In the genomic region with DNA sequence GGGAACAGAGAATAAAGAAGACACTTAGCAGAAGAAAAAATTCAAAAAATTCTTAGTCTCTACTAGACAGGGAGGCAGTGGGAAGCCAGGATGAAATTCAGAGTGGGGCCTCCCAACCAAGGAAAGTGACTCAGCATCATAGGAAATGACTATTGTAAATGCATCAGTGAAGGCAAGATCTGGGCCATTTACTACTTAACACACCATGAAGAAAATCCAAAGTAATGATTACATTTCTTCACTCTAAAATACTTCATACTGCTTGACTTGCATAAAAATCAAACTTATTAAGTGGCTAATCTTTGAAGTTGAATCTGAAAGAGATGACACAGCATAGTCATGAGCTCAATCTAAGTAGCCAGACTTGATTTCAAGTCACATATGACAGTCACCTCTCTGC, we compare ENCODE assay signal across 22 cellular contexts.
DNase-seq lines count a peak whose midpoint lies in the region; ATAC-seq, FAIRE-seq and TF ChIP-seq lines count a peak whose summit lies in the region.
"Had no signal": no experiment of that assay in that cellular context is flagged by ENCODE, and none has a peak within 500 bp of the region (broad histone marks: within the 10 kb centered on the region; RNA-seq: fewer than 3 reads in every experiment).

No MANE protein-coding gene starts in this region.

- H3K9me3 ChIP-seq in A673 (ENCODE audit: low read depth, low read length, poor library complexity, severe bottlenecking) = peaks cover 20% of the 10 kb centered on the region
- H3K9me3 ChIP-seq in GM12878 (replicated peaks; ENCODE audit: control insufficient read depth, insufficient read depth, low read length) = no peaks in the 10 kb centered on the region
- peaks cover 0 to 2% (median 0%) of the 10 kb centered on the region in 4 donors for H3K9me3 ChIP-seq in sigmoid colon
- H3K9me3 ChIP-seq: SK-N-SH had no signal

- H3K36me3 ChIP-seq in A673 (ENCODE audit: insufficient read depth, low read length, poor library complexity, severe bottlenecking) (no peaks in the 10 kb centered on the region), GM12878 (ENCODE audit: control insufficient read depth in 2 of 2, insufficient read depth in 2 of 2, low read length in 1 of 2) (no peaks in the 10 kb centered on the region), sigmoid colon (no peaks in the 10 kb centered on the region)

- no peak overlapping the region for H3K4me2 ChIP-seq in GM12878 (ENCODE audit: control insufficient read depth, insufficient read depth)
- H3K4me2 ChIP-seq: KMS-11, SK-N-SH had no signal

- no peaks in the 10 kb centered on the region for H3K4me1 ChIP-seq in A673 (ENCODE audit: insufficient read depth, low read length, poor library complexity, severe bottlenecking)
- no peaks in the 10 kb centered on the region for H3K4me1 ChIP-seq in GM12878 (ENCODE audit: control insufficient read depth, insufficient read depth, low read length)
- no peaks in the 10 kb centered on the region for H3K4me1 ChIP-seq in sigmoid colon

- SMC1A ChIA-PET in GM12878 (lab: Charles Lee; ENCODE audit: uncharacterized antibody, unreplicated experiment) = no interaction called here

- H3K4me3 ChIP-seq in A673 (ENCODE audit: low read depth, low read length, poor library complexity, severe bottlenecking) (no peak overlapping the region), GM12878 (no peak overlapping the region), sigmoid colon (no peak overlapping the region)
- H3K4me3 ChIP-seq: GM23248 had no signal

- intact Hi-C loops in A673 (cut with micrococcal nuclease; ENCODE audit: unreplicated experiment) = no loop called here
- intact Hi-C loops in GM12878 (cut with micrococcal nuclease; ENCODE audit: unreplicated experiment) = no loop called here
- intact Hi-C loops in sigmoid colon (cut with DNase I) = no loop called here

- no peaks in the 10 kb centered on the region for H3K79me2 ChIP-seq in GM12878 (ENCODE audit: control insufficient read depth, insufficient read depth, low read length)

- H2AFZ ChIP-seq in GM12878 (ENCODE audit: control insufficient read depth, low read depth, low read length) = no peak overlapping the region
- H2AFZ ChIP-seq: GM23248 had no signal

- TF ChIP-seq CTCF in A673 (conservative IDR thresholded peaks at IDR 0.05; ENCODE audit: low read depth, low read length) (no peak), GM12878 (IDR thresholded peaks at IDR 0.05 in 2 of 3, conservative IDR thresholded peaks at IDR 0.05 in 1 of 3; ENCODE audit: control insufficient read depth in 2 of 3, extremely low read depth in 1 of 3, insufficient read depth in 1 of 3, low read depth in 3 of 3, low read length in 3 of 3) (no peak), sigmoid colon (IDR thresholded peaks at IDR 0.05) (no peak)

- H3K27ac ChIP-seq in A673 (ENCODE audit: low read depth, low read length, poor library complexity, severe bottlenecking) (peak overlapping the region; percentile 13), GM12878 (ENCODE audit: control insufficient read depth, insufficient read depth) (no peak overlapping the region), sigmoid colon (no peak overlapping the region)
- H3K27ac ChIP-seq: GM23248, KMS-11 had no signal

- TF ChIP-seq EP300 in GM12878 (IDR thresholded peaks at IDR 0.05; ENCODE audit: borderline replicate concordance in 1 of 2, control insufficient read depth in 1 of 2, low read depth in 2 of 2, low read length in 2 of 2) = no peak
- TF ChIP-seq EP300 in sigmoid colon (IDR thresholded peaks at IDR 0.05) = no peak

- DNase-seq in A673 (ENCODE audit: low spot score) = peak; percentile 83
- peak; percentile 25 for DNase-seq in HK-2 (ENCODE audit: unreplicated experiment)
- DNase-seq in GM12878 (ENCODE audit: low read depth, low spot score) = no peak
- peak; percentile 25 for DNase-seq in glomerular endothelial cell (ENCODE audit: extremely low read depth, low read depth, low spot score)
- no peak for DNase-seq in LoVo (ENCODE audit: low spot score)
- no peak for DNase-seq in AG20443 (ENCODE audit: low spot score)
- no peak for DNase-seq in sigmoid colon
- DNase-seq in DMS 273 (lab: John Stamatoyannopoulos, UW; ENCODE audit: unreplicated experiment) = no peak
- DNase-seq: 8988T, C1 segment of cervical spinal cord, DMS 273 treated with DMSO at 0.1 percent for 48 hours, EL, GM23248, NCI-H1092, NCI-H146, NCI-H2081 treated with DMSO at 0.1 percent for 48 hours, NCI-H510A treated with DMSO at 0.1 percent for 48 hours, SHP77, SK-N-SH had no signal

- POLR2A ChIA-PET in A673 (lab: Charles Lee; ENCODE audit: low non-redundant PET) = no interaction called here
- POLR2A ChIA-PET in GM12878 (lab: Charles Lee) = no interaction called here

- TF ChIP-seq POLR2A in GM12878 (IDR thresholded peaks at IDR 0.05; ENCODE audit: low read depth, low read length) (no peak), sigmoid colon (IDR thresholded peaks at IDR 0.05) (no peak)

- no peak overlapping the region for H3K9ac ChIP-seq in GM12878 (ENCODE audit: control insufficient read depth, insufficient read depth, low read length)
- H3K9ac ChIP-seq: GM23248, KMS-11, SK-N-SH had no signal

- H4K20me1 ChIP-seq in GM12878 (ENCODE audit: control insufficient read depth, insufficient read depth) = no peaks in the 10 kb centered on the region

- peak; percentile 56 for FAIRE-seq in GM12878 (lab: Jason Lieb, UNC)
- FAIRE-seq: HepG2 had no signal

- no peak for TF ChIP-seq RAD21 in GM12878 (IDR thresholded peaks at IDR 0.05; ENCODE audit: insufficient read depth, low read depth, low read length)

- in situ Hi-C loops in GM12878 (cut with MboI) = no loop called here

- CTCF ChIA-PET in A673 (lab: Charles Lee) (no interaction called here), GM12878 (lab: Yijun Ruan, JAX) (no interaction called here)

- BruUV-seq in A673 (replicated peaks; lab: Mats Ljungman, UMichigan) (no TSS peak), GM12878 (replicated peaks; lab: Mats Ljungman, UMichigan) (no TSS peak)

- H3K27me3 ChIP-seq in A673 (replicated peaks; ENCODE audit: insufficient read depth, low read depth, low read length, poor library complexity) (no peaks in the 10 kb centered on the region), GM12878 (replicated peaks in 1 of 2; ENCODE audit: control insufficient read depth in 2 of 2, insufficient read depth in 2 of 2, low read length in 1 of 2) (no peaks in the 10 kb centered on the region), sigmoid colon (no peaks in the 10 kb centered on the region)

- RAD21 ChIA-PET in GM12878 (lab: Charles Lee; ENCODE audit: unreplicated experiment) = no interaction called here

- ATAC-seq in GM12878 = no peak
- ATAC-seq: HepG2, Panc1 had no signal

TF ChIP-seq in GM12878, 131 proteins besides CTCF, POLR2A, EP300 and RAD21:
- TF ChIP-seq KDM1A (IDR thresholded peaks at IDR 0.05; ENCODE audit: borderline replicate concordance) (no peak), KLF5 (IDR thresholded peaks at IDR 0.05; ENCODE audit: partially characterized antibody) (no peak), TCF12 (IDR thresholded peaks at IDR 0.05; ENCODE audit: low read depth, low read length) (no peak), CREB1 (IDR thresholded peaks at IDR 0.05; ENCODE audit: low read depth) (no peak)
TF ChIP-seq in GM12878: peak in this region for 0.

Comparison
In these comparisons a context has a peak if more than half of its experiments do, and no peak if none do; other contexts are left out.
1. DNase-seq: peak in A673 (single experiment), HK-2 (single experiment) and glomerular endothelial cell (single experiment); none in GM12878 (single experiment), LoVo (single experiment), AG20443 (single experiment), sigmoid colon (single experiment) and DMS 273 (single experiment).